ENCODE assay signal across 8 cellular contexts in the genomic region with DNA sequence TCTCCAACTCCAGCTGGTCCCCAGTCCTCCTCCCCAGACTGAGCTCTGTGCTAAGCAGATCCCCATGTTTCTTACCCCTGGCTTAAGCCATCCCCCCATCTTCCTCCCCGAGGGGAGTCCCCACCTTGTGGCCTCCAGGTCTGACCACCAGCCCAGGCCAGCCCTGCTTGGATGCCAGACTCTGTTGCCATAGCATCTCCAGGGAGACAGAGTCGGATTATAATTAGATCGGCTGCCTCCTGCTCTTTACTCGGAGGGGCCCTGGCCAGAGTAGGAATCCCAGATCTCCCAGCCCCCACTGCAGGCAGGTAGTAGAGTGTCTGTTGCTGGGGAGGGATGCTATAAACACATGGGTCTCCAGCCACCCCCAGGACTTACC. TPM values are rescaled to one million over a fixed set of nuclear protein-coding genes. Genes with fewer than 3 reads are reported as not detected.
A peak's percentile ranks its signal among the peaks of the same experiment; 100 is the strongest.
DNase-seq lines count a peak whose midpoint lies in the region; ATAC-seq and TF ChIP-seq lines count a peak whose summit lies in the region.

No MANE protein-coding gene starts in this region.

- H3F3A ChIP-seq in PC-3 (ENCODE audit: low read length, unreplicated experiment), result no peaks in the 10 kb centered on the region

- DNase-seq in NCI-H1417 treated with DMSO at 0.1 percent for 48 hours (lab: John Stamatoyannopoulos, UW) (peak; percentile 10), cerebellum (ENCODE audit: low spot score) (peak; percentile 26), left kidney (ENCODE audit: low read depth, low spot score) (peak; percentile 82), PC-3 (no peak)
- no peak for DNase-seq in activated naive CD4-positive, alpha-beta T cell treated with anti-CD3 and anti-CD28 coated beads for 36 hours
- no peak for DNase-seq in naive thymus-derived CD4-positive, alpha-beta T cell

- H3K9ac ChIP-seq in stomach smooth muscle (ENCODE audit: low read length in 2 of 2) (peak overlapping the region; percentile 1 to 90), PC-3 (ENCODE audit: low read length) (no peak overlapping the region)

- CTCF ChIA-PET in activated naive CD4-positive, alpha-beta T cell treated with anti-CD3 and anti-CD28 coated beads for 36 hours (lab: Charles Lee), result interaction anchor here (1.4 kb wide), 1 partner anchor 10 kb away, joined by 4 read pairs; no protein-coding TSS in a partner anchor
- CTCF ChIA-PET in PC-3 (lab: Charles Lee), result interaction anchor here (0.6 kb wide), 1 partner anchor 22 kb away, joined by 4 read pairs; no protein-coding TSS in a partner anchor
- CTCF ChIA-PET in naive thymus-derived CD4-positive, alpha-beta T cell (lab: Charles Lee), result no interaction called here

- no peak overlapping the region for H3K4me3 Mint-ChIP-seq in activated naive CD4-positive, alpha-beta T cell treated with anti-CD3 and anti-CD28 coated beads for 36 hours
- peak overlapping the region in 1 of 10 donors; percentile 29 for H3K4me3 Mint-ChIP-seq in naive thymus-derived CD4-positive, alpha-beta T cell

- no peaks in the 10 kb centered on the region for H3K36me3 Mint-ChIP-seq in activated naive CD4-positive, alpha-beta T cell treated with anti-CD3 and anti-CD28 coated beads for 36 hours (ENCODE audit: low read depth)
- no peaks in the 10 kb centered on the region for H3K36me3 Mint-ChIP-seq in naive thymus-derived CD4-positive, alpha-beta T cell

- no peaks in the 10 kb centered on the region for H3K27me3 Mint-ChIP-seq in activated naive CD4-positive, alpha-beta T cell treated with anti-CD3 and anti-CD28 coated beads for 36 hours (ENCODE audit: low read depth)
- peaks cover 0 to under 1% (median 0%) of the 10 kb centered on the region in 5 donors for H3K27me3 Mint-ChIP-seq in naive thymus-derived CD4-positive, alpha-beta T cell

- no TSS peak for BruUV-seq in PC-3 (replicated peaks; lab: Mats Ljungman, UMichigan)

- no peak overlapping the region for H3K27ac Mint-ChIP-seq in activated naive CD4-positive, alpha-beta T cell treated with anti-CD3 and anti-CD28 coated beads for 36 hours
- no peak overlapping the region for H3K27ac Mint-ChIP-seq in naive thymus-derived CD4-positive, alpha-beta T cell

- no peak for TF ChIP-seq CTCF in PC-3 (conservative IDR thresholded peaks at IDR 0.05; ENCODE audit: low read depth, low read length)

- no peaks in the 10 kb centered on the region for H3K9me2 ChIP-seq in PC-3 (replicated peaks; ENCODE audit: low read length)

- ATAC-seq in GM19351 (IDR thresholded peaks at IDR 0.05; ENCODE audit: unreplicated experiment), result no peak
- no peak for ATAC-seq in PC-3
- ATAC-seq in naive thymus-derived CD4-positive, alpha-beta T cell, result no peak

- H3K27ac ChIP-seq in stomach smooth muscle (ENCODE audit: low read length), result peak overlapping the region; percentile 91
- H3K27ac ChIP-seq in PC-3 (ENCODE audit: low read length), result no peak overlapping the region
- no peak overlapping the region for H3K27ac ChIP-seq in naive thymus-derived CD4-positive, alpha-beta T cell (ENCODE audit: low read depth, low read length)

- peaks cover 43% of the 10 kb centered on the region for H3K4me1 ChIP-seq in stomach smooth muscle (ENCODE audit: control insufficient read depth, insufficient read depth, low read length)
- peaks cover 13% of the 10 kb centered on the region; the same call in 1 of the 2 replicates for H3K4me1 ChIP-seq in PC-3 (ENCODE audit: insufficient read depth, low read length)
- H3K4me1 ChIP-seq in naive thymus-derived CD4-positive, alpha-beta T cell (ENCODE audit: control insufficient read depth in 2 of 2, insufficient read depth in 2 of 2, low read length in 2 of 2), result peaks cover 5 to 20% of the 10 kb centered on the region in 2 donors

- H3K9me3 Mint-ChIP-seq in activated naive CD4-positive, alpha-beta T cell treated with anti-CD3 and anti-CD28 coated beads for 36 hours, result no peaks in the 10 kb centered on the region
- H3K9me3 Mint-ChIP-seq in naive thymus-derived CD4-positive, alpha-beta T cell, result no peaks in the 10 kb centered on the region

- H4K20me1 ChIP-seq in PC-3 (ENCODE audit: low read length), result no peaks in the 10 kb centered on the region

- intact Hi-C loops in activated naive CD4-positive, alpha-beta T cell treated with anti-CD3 and anti-CD28 coated beads for 36 hours (cut with micrococcal nuclease), result loop anchor here (5.0 kb wide), 1 partner anchor 64 kb away; no protein-coding TSS in a partner anchor
- intact Hi-C loops in PC-3 (cut with micrococcal nuclease), result loop anchor here (5.0 kb wide), 1 partner anchor 169 kb away; the partner anchor contains the start of gene USP4
- intact Hi-C loops in naive thymus-derived CD4-positive, alpha-beta T cell (cut with micrococcal nuclease), result loop anchor here in 1 of 2 donors (5.0 kb wide), 1 partner anchor 499 kb away; the partner anchor contains the start of gene APEH

- POLR2A ChIA-PET in PC-3 (lab: Charles Lee; ENCODE audit: unreplicated experiment), result interaction anchor here (0.5 kb wide), 2 partner anchors 177 to 238 kb away, joined by 4 to 31 read pairs; partner anchors contain the start of gene RHOA
- POLR2A ChIA-PET in naive thymus-derived CD4-positive, alpha-beta T cell (lab: Charles Lee), result no interaction called here

- no peaks in the 10 kb centered on the region for H3K27me3 ChIP-seq in stomach smooth muscle (ENCODE audit: control insufficient read depth in 1 of 2, insufficient read depth in 2 of 2, low read length in 2 of 2)
- H3K27me3 ChIP-seq in PC-3 (ENCODE audit: low read length), result no peaks in the 10 kb centered on the region
- H3K27me3 ChIP-seq in naive thymus-derived CD4-positive, alpha-beta T cell (ENCODE audit: control insufficient read depth in 2 of 2, insufficient read depth in 2 of 2, low read length in 2 of 2), result no peaks in the 10 kb centered on the region

- H3K4me1 Mint-ChIP-seq in activated naive CD4-positive, alpha-beta T cell treated with anti-CD3 and anti-CD28 coated beads for 36 hours (ENCODE audit: low read depth), result peaks cover 7% of the 10 kb centered on the region
- H3K4me1 Mint-ChIP-seq in naive thymus-derived CD4-positive, alpha-beta T cell, result peaks cover 8 to 34% (median 23%) of the 10 kb centered on the region in 7 donors

- H3K4me3 ChIP-seq in stomach smooth muscle (ENCODE audit: low read length in 2 of 2) (peak overlapping the region; percentile 68 to 90), PC-3 (ENCODE audit: low read length) (no peak overlapping the region)
- H3K4me3 ChIP-seq in naive thymus-derived CD4-positive, alpha-beta T cell (ENCODE audit: low read length), result no peak overlapping the region

- peaks cover 19 to 27% of the 10 kb centered on the region in 2 donors for H3K36me3 ChIP-seq in stomach smooth muscle (ENCODE audit: control insufficient read depth in 2 of 2, insufficient read depth in 2 of 2, low read length in 2 of 2)
- H3K36me3 ChIP-seq in PC-3 (ENCODE audit: low read depth, low read length), result no peaks in the 10 kb centered on the region
- H3K36me3 ChIP-seq in naive thymus-derived CD4-positive, alpha-beta T cell (ENCODE audit: control insufficient read depth in 2 of 3, insufficient read depth in 3 of 3, low read length in 3 of 3), result peaks cover 0 to 5% (median 0%) of the 10 kb centered on the region in 3 experiments

- H3K4me2 ChIP-seq in PC-3 (ENCODE audit: low read length), result no peak overlapping the region

- H3K79me2 ChIP-seq in PC-3 (ENCODE audit: low read length), result no peaks in the 10 kb centered on the region

- H2AFZ ChIP-seq in PC-3 (ENCODE audit: low read length), result no peak overlapping the region

- H3K9me3 ChIP-seq in stomach smooth muscle (ENCODE audit: control insufficient read depth in 2 of 2, low read length in 2 of 2), result no peaks in the 10 kb centered on the region
- H3K9me3 ChIP-seq in PC-3 (ENCODE audit: low read length), result no peaks in the 10 kb centered on the region
- H3K9me3 ChIP-seq in naive thymus-derived CD4-positive, alpha-beta T cell (ENCODE audit: control insufficient read depth in 2 of 3, low read length in 3 of 3), result no peaks in the 10 kb centered on the region

RNA-seq across cellular contexts. Expression of gene KLHDC8B, which starts 2.4 kb away (rescaled TPM):
- total RNA-seq in cerebellum (11.0 TPM), PC-3 (2014; rRNA removed) (24.3 and 34.4 TPM in 2 replicates)
- total RNA-seq in activated naive CD4-positive, alpha-beta T cell treated with anti-CD3 and anti-CD28 coated beads for 36 hours, result 1 to 10 TPM; 1.8 to 2.4 TPM
- total RNA-seq in naive thymus-derived CD4-positive, alpha-beta T cell, result 1 to 10 TPM; 1.5 to 7.1 (median 5.2) TPM
- 10 to 100 TPM in 1 of 2 donors, 1 to 10 TPM in 1; 4.7 to 10.0 TPM for polyA plus RNA-seq in naive thymus-derived CD4-positive, alpha-beta T cell

RNA-seq across cellular contexts. Expression of gene CCDC71, which starts 7.7 kb away (rescaled TPM):
- 14.4 TPM for total RNA-seq in cerebellum
- 10 to 100 TPM; 11.8 to 12.8 TPM for total RNA-seq in activated naive CD4-positive, alpha-beta T cell treated with anti-CD3 and anti-CD28 coated beads for 36 hours
- total RNA-seq in PC-3 (2014; rRNA removed), result 19.4 and 27.7 TPM in 2 replicates
- total RNA-seq in naive thymus-derived CD4-positive, alpha-beta T cell, result 10 to 100 TPM; 16.5 to 39.5 (median 26.3) TPM
- polyA plus RNA-seq in naive thymus-derived CD4-positive, alpha-beta T cell, result 1 to 10 TPM; 2.0 to 2.3 TPM

RNA-seq across cellular contexts. Expression of gene LAMB2, which starts 40.9 kb away (rescaled TPM):
- total RNA-seq in cerebellum (79.4 TPM), PC-3 (2014; rRNA removed) (240 and 365 TPM in 2 replicates)
- total RNA-seq in activated naive CD4-positive, alpha-beta T cell treated with anti-CD3 and anti-CD28 coated beads for 36 hours, result not detected
- 1 to 10 TPM in 4 of 5 experiments, not detected in 1; 1.2 to 5.0 (median 1.9) TPM for total RNA-seq in naive thymus-derived CD4-positive, alpha-beta T cell
- polyA plus RNA-seq in naive thymus-derived CD4-positive, alpha-beta T cell, result not detected

RNA-seq across cellular contexts. Expression of gene USP19, which starts 53.2 kb away (rescaled TPM):
- total RNA-seq in cerebellum (35.7 TPM), PC-3 (2014; rRNA removed) (84.4 and 86.7 TPM in 2 replicates)
- 10 to 100 TPM; 44.3 to 46.5 TPM for total RNA-seq in activated naive CD4-positive, alpha-beta T cell treated with anti-CD3 and anti-CD28 coated beads for 36 hours
- total RNA-seq in naive thymus-derived CD4-positive, alpha-beta T cell, result 100 to 1,000 TPM in 2 of 5 experiments, 10 to 100 TPM in 3; 60.0 to 106 (median 78.0) TPM
- 10 to 100 TPM; 29.9 to 55.9 TPM for polyA plus RNA-seq in naive thymus-derived CD4-positive, alpha-beta T cell

Comparison
In these comparisons a context has a peak if more than half of its experiments do, and no peak if none do; other contexts are left out.
1. DNase-seq: peak in NCI-H1417 treated with DMSO at 0.1 percent for 48 hours (single experiment), cerebellum (single experiment) and left kidney (single experiment); none in activated naive CD4-positive, alpha-beta T cell treated with anti-CD3 and anti-CD28 coated beads for 36 hours (single experiment), PC-3 (single experiment) and naive thymus-derived CD4-positive, alpha-beta T cell (0 of 9).
2. H3K4me3 ChIP-seq: peak in stomach smooth muscle (2 of 2); none in PC-3 (single experiment) and naive thymus-derived CD4-positive, alpha-beta T cell (single experiment).
3. RNA of gene LAMB2, which starts 40.9 kb away (total RNA-seq): 240 to 365 TPM in PC-3 and 79.4 TPM in cerebellum (single experiment); 1.2 to 5.0 TPM in naive thymus-derived CD4-positive, alpha-beta T cell and not detected in activated naive CD4-positive, alpha-beta T cell treated with anti-CD3 and anti-CD28 coated beads for 36 hours; every median in the first group is over 10 times any median in the second.